Comparison of ENCODE assay signal across 16 cellular contexts in the genomic region with DNA sequence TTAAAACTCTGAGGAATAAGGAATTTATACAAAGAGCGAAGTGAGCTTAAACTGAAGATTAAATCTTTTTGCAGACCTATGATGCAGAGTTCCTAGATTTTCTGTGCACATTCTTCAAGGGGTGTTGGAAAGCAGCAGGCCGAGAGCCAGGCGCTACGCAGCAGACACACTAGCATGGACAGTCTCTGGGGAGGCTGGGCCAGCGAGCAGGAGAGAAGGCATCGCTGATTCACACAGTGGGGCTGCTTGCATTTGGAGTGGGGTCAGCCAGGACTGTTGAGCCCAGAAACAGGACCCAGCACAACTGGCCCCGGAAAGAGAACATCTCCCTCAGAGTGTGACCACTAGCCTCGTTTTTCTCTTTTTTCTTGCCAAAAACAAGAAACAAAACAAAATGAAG.
DNase-seq lines count a peak whose midpoint lies in the region; ATAC-seq and TF ChIP-seq lines count a peak whose summit lies in the region.
"Had no signal": no experiment of that assay in that cellular context is flagged by ENCODE, and none has a peak within 500 bp of the region (broad histone marks: within the 10 kb centered on the region; RNA-seq: fewer than 3 reads in every experiment).

No MANE protein-coding gene starts in this region.

- H3K27me3 ChIP-seq in GM23338 (ENCODE audit: insufficient read depth) (no peaks in the 10 kb centered on the region), lung (ENCODE audit: control insufficient read depth, insufficient read depth) (no peaks in the 10 kb centered on the region), upper lobe of left lung (no peaks in the 10 kb centered on the region), heart right ventricle (no peaks in the 10 kb centered on the region)

- H3K4me1 ChIP-seq in GM23338 (ENCODE audit: insufficient read depth) = peaks cover 5% of the 10 kb centered on the region; the same call in 1 of the 2 replicates
- H3K4me1 ChIP-seq in lung (ENCODE audit: control insufficient read depth in 2 of 2, insufficient read depth in 2 of 2, low read length in 2 of 2) = peaks cover 0 to 2% of the 10 kb centered on the region in 2 donors
- peaks cover 0 to 4% (median 4%) of the 10 kb centered on the region in 4 donors for H3K4me1 ChIP-seq in upper lobe of left lung
- H3K4me1 ChIP-seq in heart right ventricle = peaks cover 0 to 6% (median 0%) of the 10 kb centered on the region in 9 donors
- H3K4me1 ChIP-seq: HAP-1 had no signal

- whole genome bisulfite sequencing in lung, 2 donors = 92 to 93% methylated on average over 8 of the region's 8 CpGs
- 86 to 89% methylated on average over 8 of the region's 8 CpGs for WGBS in upper lobe of left lung, 2 donors
- 72 to 74% methylated on average over 8 of the region's 8 CpGs for WGBS in heart right ventricle, 2 donors

- H3K27me3 Mint-ChIP-seq in GM23338 (ENCODE audit: insufficient read depth, low read depth, poor library complexity) = peaks cover 2% of the 10 kb centered on the region
- H3K27me3 Mint-ChIP-seq: B cell; CD4-positive, CD25-positive, alpha-beta regulatory T cell; CD8-positive, alpha-beta memory T cell had no signal

- no peaks in the 10 kb centered on the region for H3K36me3 ChIP-seq in GM23338 (ENCODE audit: insufficient read depth)
- no peaks in the 10 kb centered on the region for H3K36me3 ChIP-seq in lung (ENCODE audit: control insufficient read depth in 2 of 2, insufficient read depth in 2 of 2, low read length in 2 of 2)
- H3K36me3 ChIP-seq in upper lobe of left lung = no peaks in the 10 kb centered on the region
- H3K36me3 ChIP-seq in heart right ventricle = no peaks in the 10 kb centered on the region
- H3K36me3 ChIP-seq: HAP-1 had no signal

- intact Hi-C loops in heart right ventricle (cut with DNase I) = no loop called here

- no peaks in the 10 kb centered on the region for H3K79me2 ChIP-seq in GM23338 (replicated peaks; ENCODE audit: insufficient read depth)

- no peak overlapping the region for H3K27ac Mint-ChIP-seq in GM23338
- H3K27ac Mint-ChIP-seq: B cell; CD4-positive, CD25-positive, alpha-beta regulatory T cell; CD8-positive, alpha-beta memory T cell had no signal

- H3K9me3 ChIP-seq in lung (ENCODE audit: control insufficient read depth in 2 of 2, insufficient read depth in 1 of 2, low read length in 1 of 2) = peaks cover 0 to 2% of the 10 kb centered on the region in 2 donors
- H3K9me3 ChIP-seq in upper lobe of left lung = no peaks in the 10 kb centered on the region
- no peaks in the 10 kb centered on the region for H3K9me3 ChIP-seq in heart right ventricle
- H3K9me3 ChIP-seq: HAP-1 had no signal

- H3K4me3 Mint-ChIP-seq in GM23338 = no peak overlapping the region
- H3K4me3 Mint-ChIP-seq: B cell; CD4-positive, CD25-positive, alpha-beta regulatory T cell; CD8-positive, alpha-beta memory T cell had no signal

- TF ChIP-seq CTCF in GM23338 (conservative IDR thresholded peaks at IDR 0.05; ENCODE audit: low read depth in 2 of 2) (no peak), lung (IDR thresholded peaks at IDR 0.05; ENCODE audit: control extremely low read depth, extremely low read depth) (no peak), upper lobe of left lung (IDR thresholded peaks at IDR 0.05) (no peak), heart right ventricle (IDR thresholded peaks at IDR 0.05) (no peak)

- H3K4me3 ChIP-seq in GM23338 (no peak overlapping the region), lung (no peak overlapping the region), upper lobe of left lung (no peak overlapping the region), heart right ventricle (no peak overlapping the region)
- H3K4me3 ChIP-seq: HAP-1 had no signal

- ATAC-seq in GM23338 (peak; percentile 65), lung (ENCODE audit: insufficient read depth, low FRiP score) (no peak), upper lobe of left lung (ENCODE audit: low FRiP score in 2 of 2) (no peak), heart right ventricle (no peak)

- H3K27ac ChIP-seq in GM23338 (ENCODE audit: low read depth) = no peak overlapping the region; the same call in 1 of the 2 replicates
- H3K27ac ChIP-seq in lung (ENCODE audit: low read depth in 1 of 2, low read length in 1 of 2) = no peak overlapping the region
- no peak overlapping the region for H3K27ac ChIP-seq in upper lobe of left lung
- no peak overlapping the region for H3K27ac ChIP-seq in heart right ventricle

- no peak for TF ChIP-seq EP300 in upper lobe of left lung (IDR thresholded peaks at IDR 0.05)

- no peak overlapping the region for H3K4me2 ChIP-seq in GM23338

- H3K9me2 ChIP-seq in GM23338 (ENCODE audit: insufficient read depth) = no peaks in the 10 kb centered on the region

- H3K36me3 Mint-ChIP-seq in GM23338 (ENCODE audit: low read depth) = no peaks in the 10 kb centered on the region
- H3K36me3 Mint-ChIP-seq: CD4-positive, CD25-positive, alpha-beta regulatory T cell; CD8-positive, alpha-beta memory T cell had no signal

- H3K4me1 Mint-ChIP-seq in GM23338 = peaks cover 32% of the 10 kb centered on the region
- H3K4me1 Mint-ChIP-seq: B cell; CD4-positive, CD25-positive, alpha-beta regulatory T cell; CD8-positive, alpha-beta memory T cell had no signal

- no peaks in the 10 kb centered on the region for H3K9me3 Mint-ChIP-seq in GM23338

- no peaks in the 10 kb centered on the region for H3F3A ChIP-seq in GM23338 (replicated peaks; ENCODE audit: low read depth)

- no peak for TF ChIP-seq POLR2A in upper lobe of left lung (IDR thresholded peaks at IDR 0.05)

- DNase-seq in GM23338 (ENCODE audit: low spot score) (no peak), amniotic epithelial cell (ENCODE audit: low read depth) (peak; percentile 35), lung (ENCODE audit: low spot score) (peak; percentile 24), upper lobe of left lung (no peak), heart right ventricle (no peak), inferior parietal cortex (ENCODE audit: extremely low spot score) (no peak)
- no peak for DNase-seq in activated CD8-positive, alpha-beta memory T cell treated with anti-CD3 and anti-CD28 coated beads for 24 hours
- DNase-seq: CD4-positive, CD25-positive, alpha-beta regulatory T cell; CD8-positive, alpha-beta memory T cell; COR-L47; DMS 273 treated with DMSO at 0.1 percent for 48 hours; DMS53; DND-41; EL had no signal

- H2AFZ ChIP-seq in GM23338 = no peak overlapping the region

- no peaks in the 10 kb centered on the region for H4K20me1 ChIP-seq in GM23338 (replicated peaks; ENCODE audit: insufficient read depth)

TF ChIP-seq in GM23338, 12 proteins besides CTCF, POLR2A, EP300 and RAD21 (continues in another document):
- no peak for TF ChIP-seq JUNB (IDR thresholded peaks at IDR 0.05; ENCODE audit: unreplicated experiment)
- TF ChIP-seq, protein P1, sequence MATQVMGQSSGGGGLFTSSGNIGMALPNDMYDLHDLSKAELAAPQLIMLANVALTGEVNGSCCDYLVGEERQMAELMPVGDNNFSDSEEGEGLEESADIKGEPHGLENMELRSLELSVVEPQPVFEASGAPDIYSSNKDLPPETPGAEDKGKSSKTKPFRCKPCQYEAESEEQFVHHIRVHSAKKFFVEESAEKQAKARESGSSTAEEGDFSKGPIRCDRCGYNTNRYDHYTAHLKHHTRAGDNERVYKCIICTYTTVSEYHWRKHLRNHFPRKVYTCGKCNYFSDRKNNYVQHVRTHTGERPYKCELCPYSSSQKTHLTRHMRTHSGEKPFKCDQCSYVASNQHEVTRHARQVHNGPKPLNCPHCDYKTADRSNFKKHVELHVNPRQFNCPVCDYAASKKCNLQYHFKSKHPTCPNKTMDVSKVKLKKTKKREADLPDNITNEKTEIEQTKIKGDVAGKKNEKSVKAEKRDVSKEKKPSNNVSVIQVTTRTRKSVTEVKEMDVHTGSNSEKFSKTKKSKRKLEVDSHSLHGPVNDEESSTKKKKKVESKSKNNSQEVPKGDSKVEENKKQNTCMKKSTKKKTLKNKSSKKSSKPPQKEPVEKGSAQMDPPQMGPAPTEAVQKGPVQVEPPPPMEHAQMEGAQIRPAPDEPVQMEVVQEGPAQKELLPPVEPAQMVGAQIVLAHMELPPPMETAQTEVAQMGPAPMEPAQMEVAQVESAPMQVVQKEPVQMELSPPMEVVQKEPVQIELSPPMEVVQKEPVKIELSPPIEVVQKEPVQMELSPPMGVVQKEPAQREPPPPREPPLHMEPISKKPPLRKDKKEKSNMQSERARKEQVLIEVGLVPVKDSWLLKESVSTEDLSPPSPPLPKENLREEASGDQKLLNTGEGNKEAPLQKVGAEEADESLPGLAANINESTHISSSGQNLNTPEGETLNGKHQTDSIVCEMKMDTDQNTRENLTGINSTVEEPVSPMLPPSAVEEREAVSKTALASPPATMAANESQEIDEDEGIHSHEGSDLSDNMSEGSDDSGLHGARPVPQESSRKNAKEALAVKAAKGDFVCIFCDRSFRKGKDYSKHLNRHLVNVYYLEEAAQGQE (IDR thresholded peaks at IDR 0.05; ENCODE audit: unreplicated experiment) = no peak
- no peak for TF ChIP-seq ZNF331 (CRISPR knock-in tag; IDR thresholded peaks at IDR 0.05; ENCODE audit: low read depth)
- no peak for TF ChIP-seq EZH2phosphoT487 (IDR thresholded peaks at IDR 0.05; ENCODE audit: unreplicated experiment)
- TF ChIP-seq POLR2AphosphoS5 (IDR thresholded peaks at IDR 0.05; ENCODE audit: low read depth) = no peak
- TF ChIP-seq EZH2 (IDR thresholded peaks at IDR 0.05; ENCODE audit: low read depth, unreplicated experiment) = no peak
- no peak for TF ChIP-seq STAT1 (IDR thresholded peaks at IDR 0.05; ENCODE audit: unreplicated experiment)
- TF ChIP-seq, protein P2, sequence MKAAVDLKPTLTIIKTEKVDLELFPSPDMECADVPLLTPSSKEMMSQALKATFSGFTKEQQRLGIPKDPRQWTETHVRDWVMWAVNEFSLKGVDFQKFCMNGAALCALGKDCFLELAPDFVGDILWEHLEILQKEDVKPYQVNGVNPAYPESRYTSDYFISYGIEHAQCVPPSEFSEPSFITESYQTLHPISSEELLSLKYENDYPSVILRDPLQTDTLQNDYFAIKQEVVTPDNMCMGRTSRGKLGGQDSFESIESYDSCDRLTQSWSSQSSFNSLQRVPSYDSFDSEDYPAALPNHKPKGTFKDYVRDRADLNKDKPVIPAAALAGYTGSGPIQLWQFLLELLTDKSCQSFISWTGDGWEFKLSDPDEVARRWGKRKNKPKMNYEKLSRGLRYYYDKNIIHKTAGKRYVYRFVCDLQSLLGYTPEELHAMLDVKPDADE (IDR thresholded peaks at IDR 0.05) = no peak
- TF ChIP-seq NANOG (IDR thresholded peaks at IDR 0.05; ENCODE audit: borderline replicate concordance) = no peak

Comparison
In these comparisons a context has a peak if more than half of its experiments do, and no peak if none do; other contexts are left out.
1. DNase-seq: peak in amniotic epithelial cell (single experiment) and lung (single experiment); none in GM23338 (single experiment), activated CD8-positive, alpha-beta memory T cell treated with anti-CD3 and anti-CD28 coated beads for 24 hours (single experiment), upper lobe of left lung (0 of 2), heart right ventricle (0 of 2) and inferior parietal cortex (single experiment).